16 cellular contexts compared by ENCODE assay signal in genomic region chr22:45777046-45777851, GRCh38.
DNase-seq lines count a peak whose midpoint lies in the region; ATAC-seq, FAIRE-seq and TF ChIP-seq lines count a peak whose summit lies in the region.
"Had no signal": no experiment of that assay in that cellular context is flagged by ENCODE, and none has a peak within 500 bp of the region (broad histone marks: within the 10 kb centered on the region; RNA-seq: fewer than 3 reads in every experiment).

No MANE protein-coding gene starts in this region.

- H3K4me1 ChIP-seq in RWPE2 (ENCODE audit: insufficient read depth, poor library complexity, severe bottlenecking): peaks cover 31% of the 10 kb centered on the region
- peaks cover 7% of the 10 kb centered on the region for H3K4me1 ChIP-seq in endothelial cell of umbilical vein (ENCODE audit: control insufficient read depth, extremely low read depth, insufficient read depth, low read length)
- H3K4me1 ChIP-seq: testis had no signal

- H3K36me3 Mint-ChIP-seq in HFFc6 (ENCODE audit: low read depth): peaks cover 38% of the 10 kb centered on the region

- no peak overlapping the region for H3K4me2 ChIP-seq in endothelial cell of umbilical vein (ENCODE audit: insufficient read depth, low read length)

- H3K79me2 ChIP-seq in endothelial cell of umbilical vein (ENCODE audit: control insufficient read depth, insufficient read depth, low read length): peaks cover 3% of the 10 kb centered on the region

- DNase-seq in HFFc6: no peak
- DNase-seq in RWPE2 (ENCODE audit: low spot score): no peak
- peak; percentile 24 for DNase-seq in endothelial cell of umbilical vein (ENCODE audit: low read depth, low spot score)
- DNase-seq in renal cortical epithelial cell (ENCODE audit: low read depth): peak; percentile 98
- no peak for DNase-seq in iPS-NIHi7 (ENCODE audit: extremely low spot score)
- no peak for DNase-seq in D721Med (ENCODE audit: insufficient read length, low spot score)
- no peak for DNase-seq in KBM-7
- DNase-seq: activated CD4-positive, alpha-beta T cell treated with anti-CD3 and anti-CD28 coated beads, Interleukin-2, amount 50 U/mL, for 1 hour; activated effector memory CD4-positive, alpha-beta T cell treated with Interleukin-2 at 50 U/mL for 16 hours; caudate nucleus; naive B cell; NCI-H1048; NCI-H510A treated with DMSO at 0.1 percent for 48 hours; testis had no signal

- H3K27me3 Mint-ChIP-seq in HFFc6 (ENCODE audit: insufficient read depth): peaks cover 3% of the 10 kb centered on the region; the same call in 1 of the 2 replicates
- H3K27me3 Mint-ChIP-seq: naive B cell had no signal

- H3K9me3 Mint-ChIP-seq in HFFc6: no peaks in the 10 kb centered on the region
- H3K9me3 Mint-ChIP-seq: naive B cell had no signal

- TF ChIP-seq POLR2A in endothelial cell of umbilical vein (IDR thresholded peaks at IDR 0.05; ENCODE audit: low read depth, low read length): no peak

- H3K27me3 ChIP-seq in RWPE2 (ENCODE audit: insufficient read depth, poor library complexity, severe bottlenecking) (no peaks in the 10 kb centered on the region), endothelial cell of umbilical vein (ENCODE audit: control insufficient read depth in 2 of 2, insufficient read depth in 2 of 2, low read length in 2 of 2) (no peaks in the 10 kb centered on the region)
- H3K27me3 ChIP-seq: testis had no signal

- H3K9ac ChIP-seq in endothelial cell of umbilical vein (replicated peaks; ENCODE audit: extremely low read depth, insufficient read depth, low read length): no peak overlapping the region

- ATAC-seq in RWPE2 (ENCODE audit: low read depth): peak; percentile 90
- ATAC-seq in activated CD4-positive, CD25-positive, alpha-beta regulatory T cell treated with anti-CD3 and anti-CD28 coated beads, Interleukin-2, amount 50 U/mL, for 24 hours: no peak

- BruUV-seq in endothelial cell of umbilical vein (replicated peaks; lab: Mats Ljungman, UMichigan): no TSS peak

- H3K27ac ChIP-seq in RWPE2 (ENCODE audit: poor library complexity, severe bottlenecking) (peak overlapping the region; percentile 94), endothelial cell of umbilical vein (ENCODE audit: insufficient read depth, low read depth, low read length) (no peak overlapping the region)
- H3K27ac ChIP-seq: skin epidermis, testis had no signal

- intact Hi-C loops in endothelial cell of umbilical vein (cut with micrococcal nuclease): no loop called here

- H3K9me3 ChIP-seq in RWPE2 (ENCODE audit: severe bottlenecking) (no peaks in the 10 kb centered on the region), endothelial cell of umbilical vein (replicated peaks; ENCODE audit: control insufficient read depth, insufficient read depth, low read length) (no peaks in the 10 kb centered on the region)
- H3K9me3 ChIP-seq: testis had no signal

- POLR2A ChIA-PET in endothelial cell of umbilical vein (lab: Charles Lee): no interaction called here

- no peak overlapping the region for H2AFZ ChIP-seq in endothelial cell of umbilical vein (ENCODE audit: low read depth, low read length)

- in situ Hi-C loops in KBM-7 (cut with MboI; ENCODE audit: low pct_unique_long_range_greater_than_20kb, low sequenced_read_pairs): no loop called here

- no peaks in the 10 kb centered on the region; the same call in 1 of the 2 replicates for H3K36me3 ChIP-seq in RWPE2 (ENCODE audit: low read depth)
- no peaks in the 10 kb centered on the region for H3K36me3 ChIP-seq in endothelial cell of umbilical vein (ENCODE audit: control insufficient read depth in 2 of 2, extremely low read depth in 1 of 2, insufficient read depth in 2 of 2, low read length in 2 of 2)

- peak; percentile 67 for FAIRE-seq in endothelial cell of umbilical vein (lab: Jason Lieb, UNC)
- no peak for FAIRE-seq in D721Med (lab: Jason Lieb, UNC)

- H3K4me3 Mint-ChIP-seq in HFFc6: no peak overlapping the region

- CTCF ChIA-PET in endothelial cell of umbilical vein (lab: Charles Lee): interaction anchor here (0.9 to 2.2 kb wide), 4 partner anchors 15 to 86 kb away, joined by 3 to 10 read pairs (median 6); no protein-coding TSS in a partner anchor

- H4K20me1 ChIP-seq in endothelial cell of umbilical vein (replicated peaks; ENCODE audit: control insufficient read depth, extremely low read depth, insufficient read depth, low read length): peaks cover 2% of the 10 kb centered on the region

- H3K4me3 ChIP-seq in RWPE2 (ENCODE audit: severe bottlenecking) (no peak overlapping the region), endothelial cell of umbilical vein (replicated peaks in 1 of 3; ENCODE audit: insufficient read depth in 1 of 3, low read depth in 1 of 3, low read length in 3 of 3) (no peak overlapping the region)
- H3K4me3 ChIP-seq: skin epidermis, testis had no signal

- dilution Hi-C loops in endothelial cell of umbilical vein (cut with MboI; ENCODE audit: extremely low pct_ligation_motif_present, low sequenced_read_pairs): no loop called here

- H3K9me1 ChIP-seq in endothelial cell of umbilical vein (replicated peaks; ENCODE audit: control insufficient read depth, extremely low read depth, insufficient read depth, low read length): no peaks in the 10 kb centered on the region

- peak overlapping the region; percentile 44 for H3K27ac Mint-ChIP-seq in HFFc6

- peaks cover 61% of the 10 kb centered on the region for H3K4me1 Mint-ChIP-seq in HFFc6 (ENCODE audit: low read depth)

- TF ChIP-seq CTCF in HFFc6 (IDR thresholded peaks at IDR 0.05): no peak
- no peak for TF ChIP-seq CTCF in RWPE2 (IDR thresholded peaks at IDR 0.05; ENCODE audit: poor library complexity, severe bottlenecking)
- no peak for TF ChIP-seq CTCF in endothelial cell of umbilical vein (IDR thresholded peaks at IDR 0.05; ENCODE audit: extremely low read depth in 1 of 2, insufficient read depth in 1 of 2, low read depth in 1 of 2, low read length in 2 of 2)
- no peak for TF ChIP-seq CTCF in D721Med (IDR thresholded peaks at IDR 0.05; ENCODE audit: insufficient read depth, missing control alignments)

TF ChIP-seq in endothelial cell of umbilical vein, 7 proteins besides CTCF, POLR2A, EP300 and RAD21:
- TF ChIP-seq MAX (IDR thresholded peaks at IDR 0.05; ENCODE audit: insufficient read depth, insufficient read length): no peak
- no peak for TF ChIP-seq GATA2 (IDR thresholded peaks at IDR 0.05; ENCODE audit: insufficient read depth, insufficient read length, low read depth, low read length)
- no peak for TF ChIP-seq EZH2 (IDR thresholded peaks at IDR 0.05; ENCODE audit: borderline replicate concordance, low read depth, low read length, severe bottlenecking)

Comparison
In these comparisons a context has a peak if more than half of its experiments do, and no peak if none do; other contexts are left out.
1. DNase-seq: peak in endothelial cell of umbilical vein (single experiment) and renal cortical epithelial cell (single experiment); none in HFFc6 (single experiment), RWPE2 (single experiment), iPS-NIHi7 (single experiment), D721Med (single experiment) and KBM-7 (single experiment).